In the genomic region with DNA sequence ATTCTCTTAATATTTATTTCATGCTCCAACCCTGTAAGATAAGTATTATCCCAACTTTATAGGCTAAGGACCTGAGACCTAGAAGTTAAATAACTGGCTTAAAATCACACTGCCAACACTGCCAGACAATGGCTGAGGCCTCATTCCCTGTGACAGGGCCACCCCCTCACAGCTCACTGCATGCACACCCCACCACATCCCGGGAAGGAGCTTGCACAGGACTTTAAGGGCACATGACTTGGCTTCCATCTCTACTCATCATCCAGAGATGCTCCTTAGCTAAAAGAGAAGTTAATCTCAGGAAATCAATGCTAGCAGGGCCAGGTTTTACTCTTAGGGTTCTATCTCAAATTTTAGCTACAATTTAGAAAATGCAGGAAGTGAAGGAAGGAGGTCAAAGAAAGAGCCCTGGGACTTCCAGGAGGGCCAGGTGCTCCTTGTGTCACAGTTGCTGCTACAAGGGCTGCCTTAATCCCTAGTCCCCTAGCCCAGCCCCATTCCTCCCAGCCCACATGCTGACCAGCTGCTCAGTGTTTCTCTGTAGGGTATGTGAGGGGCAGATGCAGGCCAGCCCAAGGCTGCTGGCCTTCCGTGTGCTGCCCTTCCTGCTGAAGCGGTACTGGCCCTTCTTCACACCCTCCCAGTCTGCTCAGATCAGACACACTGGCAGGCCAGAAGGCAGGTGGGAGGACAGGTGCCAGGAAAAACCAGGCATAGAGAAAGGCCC, we compare ENCODE assay signal across 13 cellular contexts. TPM values are rescaled to one million over a fixed set of nuclear protein-coding genes. Genes with fewer than 3 reads are reported as not detected.
A peak's percentile ranks its signal among the peaks of the same experiment; 100 is the strongest.
DNase-seq lines count a peak whose midpoint lies in the region; TF ChIP-seq lines count a peak whose summit lies in the region.
"Had no signal": no experiment of that assay in that cellular context is flagged by ENCODE, and none has a peak within 500 bp of the region (broad histone marks: within the 10 kb centered on the region; RNA-seq: fewer than 3 reads in every experiment).

No MANE protein-coding gene starts in this region.

- H3K4me1 Mint-ChIP-seq in osteocyte (ENCODE audit: unreplicated experiment) = peaks cover 74% of the 10 kb centered on the region
- H3K4me1 Mint-ChIP-seq in CD4-positive, alpha-beta memory T cell = no peaks in the 10 kb centered on the region

- no peak overlapping the region for H3K4me3 ChIP-seq in esophagus muscularis mucosa
- H3K4me3 ChIP-seq in CD4-positive, alpha-beta memory T cell (ENCODE audit: low read length in 2 of 2) = no peak overlapping the region
- H3K4me3 ChIP-seq: transverse colon had no signal

- no peak overlapping the region for H3K4me3 Mint-ChIP-seq in osteocyte (ENCODE audit: unreplicated experiment)
- H3K4me3 Mint-ChIP-seq in CD4-positive, alpha-beta memory T cell = no peak overlapping the region

- H3K27ac ChIP-seq in RWPE1 = peak overlapping the region; percentile 46
- H3K27ac ChIP-seq in esophagus muscularis mucosa (replicated peaks in 1 of 4) = peak overlapping the region; percentile 2 to 33 (median 18)
- no peak overlapping the region for H3K27ac ChIP-seq in CD4-positive, alpha-beta memory T cell (ENCODE audit: low read depth, low read length)

- no peak for TF ChIP-seq CTCF in RWPE1 (conservative IDR thresholded peaks at IDR 0.05; ENCODE audit: low read depth)
- TF ChIP-seq CTCF in esophagus muscularis mucosa (IDR thresholded peaks at IDR 0.05) = no peak
- TF ChIP-seq CTCF in osteocyte (IDR thresholded peaks at IDR 0.05) = no peak

- H3K27ac Mint-ChIP-seq in osteocyte (ENCODE audit: unreplicated experiment) = peak overlapping the region; percentile 89
- no peak overlapping the region for H3K27ac Mint-ChIP-seq in CD4-positive, alpha-beta memory T cell

- no peaks in the 10 kb centered on the region for H3K27me3 Mint-ChIP-seq in osteocyte (ENCODE audit: unreplicated experiment)
- peaks cover 0 to 4% of the 10 kb centered on the region in 2 donors for H3K27me3 Mint-ChIP-seq in CD4-positive, alpha-beta memory T cell

- H3K36me3 Mint-ChIP-seq in osteocyte (ENCODE audit: unreplicated experiment) = peaks cover 14% of the 10 kb centered on the region
- H3K36me3 Mint-ChIP-seq in CD4-positive, alpha-beta memory T cell = no peaks in the 10 kb centered on the region

- no peaks in the 10 kb centered on the region for H3K9me3 Mint-ChIP-seq in osteocyte (ENCODE audit: unreplicated experiment)
- H3K9me3 Mint-ChIP-seq in CD4-positive, alpha-beta memory T cell = peaks cover 0 to 2% (median 0%) of the 10 kb centered on the region in 8 donors

- in situ Hi-C loops in KBM-7 (cut with MboI; ENCODE audit: low pct_unique_long_range_greater_than_20kb, low sequenced_read_pairs) = no loop called here

- CTCF ChIA-PET in RWPE1 (lab: Yijun Ruan, JAX) = no interaction called here
- CTCF ChIA-PET in CD4-positive, alpha-beta memory T cell (lab: Charles Lee; ENCODE audit: partially characterized antibody) = no interaction called here

- intact Hi-C loops in esophagus muscularis mucosa (cut with DNase I) = no loop called here
- intact Hi-C loops in CD4-positive, alpha-beta memory T cell (cut with micrococcal nuclease) = no loop called here

- H3K4me1 ChIP-seq in esophagus muscularis mucosa = peaks cover 20 to 90% (median 83%) of the 10 kb centered on the region in 4 donors
- no peaks in the 10 kb centered on the region for H3K4me1 ChIP-seq in CD4-positive, alpha-beta memory T cell (ENCODE audit: insufficient read depth, low read length)

- POLR2A ChIA-PET in RWPE1 (lab: Yijun Ruan, JAX; ENCODE audit: low non-redundant PET) = interaction anchor here (0.6 to 1.1 kb wide), 2 partner anchors 42 to 53 kb away, joined by 3 to 6 read pairs; partner anchors contain the start of gene WWTR1
- POLR2A ChIA-PET in CD4-positive, alpha-beta memory T cell (lab: Charles Lee; ENCODE audit: partially characterized antibody) = no interaction called here

- DNase-seq in ELR (ENCODE audit: low read depth) (peak; percentile 46), RWPE1 (ENCODE audit: low spot score) (no peak), esophagus muscularis mucosa (ENCODE audit: extremely low spot score) (no peak), osteocyte (ENCODE audit: extremely low spot score, unreplicated experiment) (no peak), DMS153 (lab: John Stamatoyannopoulos, UW) (no peak), KBM-7 (no peak), kidney glomerular epithelial cell (lab: John Stamatoyannopoulos, UW) (no peak)
- DNase-seq in CD4-positive, alpha-beta memory T cell = no peak
- DNase-seq: aorta, left colon, NCI-H187, PC-3, transverse colon had no signal

- H3K36me3 ChIP-seq in esophagus muscularis mucosa = peaks cover 0 to 9% (median 0%) of the 10 kb centered on the region in 4 donors
- no peaks in the 10 kb centered on the region for H3K36me3 ChIP-seq in CD4-positive, alpha-beta memory T cell (ENCODE audit: insufficient read depth, low read length)
- H3K36me3 ChIP-seq: transverse colon had no signal

- no peaks in the 10 kb centered on the region for H3K27me3 ChIP-seq in esophagus muscularis mucosa
- H3K27me3 ChIP-seq in CD4-positive, alpha-beta memory T cell (ENCODE audit: insufficient read depth, low read length) = no peaks in the 10 kb centered on the region
- H3K27me3 ChIP-seq: transverse colon had no signal

- TF ChIP-seq EP300 in esophagus muscularis mucosa (IDR thresholded peaks at IDR 0.05) = no peak

- 20% methylated on average over 1 of the region's 3 CpGs for WGBS in esophagus muscularis mucosa

- TF ChIP-seq POLR2A in esophagus muscularis mucosa (IDR thresholded peaks at IDR 0.05; ENCODE audit: low read depth) = no peak

- H3K9me3 ChIP-seq in esophagus muscularis mucosa = no peaks in the 10 kb centered on the region
- H3K9me3 ChIP-seq in CD4-positive, alpha-beta memory T cell (ENCODE audit: control insufficient read depth in 1 of 2, low read length in 2 of 2) = no peaks in the 10 kb centered on the region
- H3K9me3 ChIP-seq: transverse colon had no signal

RNA-seq across cellular contexts. Expression of gene WWTR1, which starts 53.5 kb away (rescaled TPM):
- 100 to 1,000 TPM; 346 to 535 (median 463) TPM for total RNA-seq in esophagus muscularis mucosa
- total RNA-seq in osteocyte = 116 and 120 TPM in 2 replicates
- 1 to 10 TPM; 1.1 to 1.2 TPM for total RNA-seq in CD4-positive, alpha-beta memory T cell
- polyA plus RNA-seq in CD4-positive, alpha-beta memory T cell = under 1 TPM in 1 of 2 donors, not detected in 1; 0.41 TPM

Comparison
In these comparisons a context has a peak if more than half of its experiments do, and no peak if none do; other contexts are left out.
1. RNA of gene WWTR1, which starts 53.5 kb away (total RNA-seq): 346 to 535 TPM in esophagus muscularis mucosa and 116 to 120 TPM in osteocyte; 1.1 to 1.2 TPM in CD4-positive, alpha-beta memory T cell; every median in the first group is over 10 times any median in the second.